In genomic region chr5:5046680-5047502, GRCh38 we compare ENCODE assay signal across 15 cellular contexts.
A peak's percentile ranks its signal among the peaks of the same experiment; 100 is the strongest.
DNase-seq lines count a peak whose midpoint lies in the region; ATAC-seq and TF ChIP-seq lines count a peak whose summit lies in the region.
"Had no signal": no experiment of that assay in that cellular context is flagged by ENCODE, and none has a peak within 500 bp of the region (broad histone marks: within the 10 kb centered on the region; RNA-seq: fewer than 3 reads in every experiment).

No MANE protein-coding gene starts in this region.

- TF ChIP-seq POLR2A in Peyer's patch (IDR thresholded peaks at IDR 0.05) (no peak), lower leg skin (IDR thresholded peaks at IDR 0.05) (no peak)

- CTCF ChIA-PET in CD8-positive, alpha-beta T cell (lab: Charles Lee): no interaction called here

- H3K9me3 ChIP-seq in Peyer's patch: no peaks in the 10 kb centered on the region
- H3K9me3 ChIP-seq in CD8-positive, alpha-beta T cell (ENCODE audit: low read length): no peaks in the 10 kb centered on the region
- H3K9me3 ChIP-seq: BLaER1, gastrocnemius medialis had no signal

- no peak overlapping the region for H3K27ac ChIP-seq in Peyer's patch
- H3K27ac ChIP-seq in CD8-positive, alpha-beta T cell (ENCODE audit: low read depth, low read length): no peak overlapping the region
- H3K27ac ChIP-seq: BLaER1, gastrocnemius medialis had no signal

- WGBS in lower leg skin, 2 donors: 79 to 83% methylated on average over 6 of the region's 6 CpGs

- H3K4me3 ChIP-seq in Peyer's patch (no peak overlapping the region), lower leg skin (ENCODE audit: low read depth, poor library complexity, severe bottlenecking) (no peak overlapping the region)
- H3K4me3 ChIP-seq in CD8-positive, alpha-beta T cell (ENCODE audit: low read depth, low read length): no peak overlapping the region
- H3K4me3 ChIP-seq: BLaER1, gastrocnemius medialis had no signal

- ATAC-seq in GM18520 (IDR thresholded peaks at IDR 0.05; ENCODE audit: unreplicated experiment) (peak; percentile 78), GM21423 (IDR thresholded peaks at IDR 0.05; ENCODE audit: unreplicated experiment) (peak; percentile 66), HG02943 (IDR thresholded peaks at IDR 0.05; ENCODE audit: low read depth, unreplicated experiment) (peak; percentile 84), HG03565 (IDR thresholded peaks at IDR 0.05; ENCODE audit: unreplicated experiment) (peak; percentile 83)
- no peak for ATAC-seq in CD8-positive, alpha-beta T cell
- ATAC-seq: effector memory CD8-positive, alpha-beta T cell; gastrocnemius medialis; right cardiac atrium had no signal

- intact Hi-C loops in CD8-positive, alpha-beta T cell (cut with DNase I, micrococcal nuclease): no loop called here
- intact Hi-C loops in lower leg skin (cut with DNase I; ENCODE audit: low total_unique reads): no loop called here

- no peak overlapping the region for H3K27ac Mint-ChIP-seq in CD8-positive, alpha-beta T cell
- H3K27ac Mint-ChIP-seq: activated T-helper 1 cell treated with anti-CD3 and anti-CD28 coated beads, Interleukin-12 subunit alpha, Interleukin-12 subunit beta, Interleukin-2, Interleukin-4 antibody, amounts not matched to agents 30 ng/mL and 10 ng/mL and 1 ng/mL, durations not matched to agents 14 hours and 24 hours and 36 hours; effector memory CD8-positive, alpha-beta T cell had no signal

- no peaks in the 10 kb centered on the region for H3K27me3 ChIP-seq in Peyer's patch
- H3K27me3 ChIP-seq in CD8-positive, alpha-beta T cell (ENCODE audit: insufficient read depth, low read length): no peaks in the 10 kb centered on the region
- H3K27me3 ChIP-seq: BLaER1, gastrocnemius medialis had no signal

- no peaks in the 10 kb centered on the region for H3K4me1 ChIP-seq in Peyer's patch
- no peaks in the 10 kb centered on the region for H3K4me1 ChIP-seq in CD8-positive, alpha-beta T cell (ENCODE audit: insufficient read depth, low read length)
- H3K4me1 ChIP-seq: BLaER1, gastrocnemius medialis had no signal

- H3K4me1 Mint-ChIP-seq in CD8-positive, alpha-beta T cell (ENCODE audit: low read depth): no peaks in the 10 kb centered on the region

- no peaks in the 10 kb centered on the region for H3K36me3 ChIP-seq in Peyer's patch
- no peaks in the 10 kb centered on the region for H3K36me3 ChIP-seq in CD8-positive, alpha-beta T cell (ENCODE audit: insufficient read depth, low read length)
- H3K36me3 ChIP-seq: BLaER1, gastrocnemius medialis had no signal

- H3K27me3 Mint-ChIP-seq in CD8-positive, alpha-beta T cell (ENCODE audit: low read depth): no peaks in the 10 kb centered on the region
- H3K27me3 Mint-ChIP-seq: effector memory CD8-positive, alpha-beta T cell had no signal

- H3K36me3 Mint-ChIP-seq in CD8-positive, alpha-beta T cell: no peaks in the 10 kb centered on the region

- DNase-seq in Peyer's patch (no peak), lower leg skin (ENCODE audit: low spot score in 2 of 2) (no peak), NCI-H69 (lab: John Stamatoyannopoulos, UW) (no peak)
- no peak for DNase-seq in CD8-positive, alpha-beta T cell
- DNase-seq: effector memory CD8-positive, alpha-beta T cell; gastrocnemius medialis; NCI-H2029 treated with DMSO at 0.1 percent for 48 hours; right cardiac atrium; stimulated activated CD4-positive, alpha-beta T cell treated with anti-CD3 and anti-CD28 coated beads, Interleukin-4, amount 100 ng/mL, for 4 hours had no signal

- H3K9me3 Mint-ChIP-seq in CD8-positive, alpha-beta T cell: no peaks in the 10 kb centered on the region
- H3K9me3 Mint-ChIP-seq: activated T-helper 1 cell treated with anti-CD3 and anti-CD28 coated beads, Interleukin-12 subunit alpha, Interleukin-12 subunit beta, Interleukin-2, Interleukin-4 antibody, amounts not matched to agents 30 ng/mL and 10 ng/mL and 1 ng/mL, durations not matched to agents 14 hours and 24 hours and 36 hours had no signal

- TF ChIP-seq CTCF in Peyer's patch (IDR thresholded peaks at IDR 0.05) (no peak), lower leg skin (IDR thresholded peaks at IDR 0.05) (no peak)
- TF ChIP-seq CTCF in CD8-positive, alpha-beta T cell (IDR thresholded peaks at IDR 0.05): no peak

- POLR2A ChIA-PET in CD8-positive, alpha-beta T cell (lab: Charles Lee): no interaction called here

- H3K4me3 Mint-ChIP-seq in CD8-positive, alpha-beta T cell: no peak overlapping the region
- H3K4me3 Mint-ChIP-seq: activated T-helper 1 cell treated with anti-CD3 and anti-CD28 coated beads, Interleukin-12 subunit alpha, Interleukin-12 subunit beta, Interleukin-2, Interleukin-4 antibody, amounts not matched to agents 30 ng/mL and 10 ng/mL and 1 ng/mL, durations not matched to agents 14 hours and 24 hours and 36 hours; effector memory CD8-positive, alpha-beta T cell had no signal
